ENCODE assay signal across 23 cellular contexts in the genomic region with DNA sequence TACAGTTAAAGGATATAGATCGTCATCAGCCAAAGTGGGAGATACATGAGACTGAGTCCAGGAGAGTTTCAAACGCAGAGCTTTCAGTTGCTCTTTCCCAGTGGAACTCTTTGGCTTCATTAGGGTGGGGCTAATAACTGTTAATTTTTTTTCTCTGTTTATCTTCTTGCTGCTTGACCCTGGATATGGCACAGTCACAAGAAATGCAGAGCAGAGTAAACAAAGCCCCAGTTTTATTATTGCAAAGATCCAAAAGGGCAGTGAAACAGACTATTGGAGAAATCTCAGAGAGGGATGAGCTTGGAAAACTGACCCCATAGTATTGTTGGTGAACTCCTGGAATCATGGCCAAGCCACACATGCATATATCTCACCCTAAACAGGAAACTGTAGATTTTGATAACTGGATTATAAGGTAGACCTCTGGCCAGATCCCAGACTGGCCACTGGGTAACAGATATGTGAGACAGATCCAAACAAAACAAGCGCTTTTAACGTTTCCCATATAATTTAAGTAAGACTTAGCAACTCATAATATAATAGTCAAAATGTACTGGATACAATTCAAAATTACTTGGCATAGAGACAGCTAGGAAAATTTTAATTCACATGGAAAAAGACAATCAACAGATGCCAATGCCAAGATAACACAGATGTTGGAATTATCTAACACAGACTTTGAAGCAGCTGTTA.
"Had no signal": no experiment of that assay in that cellular context is flagged by ENCODE, and none has a peak within 500 bp of the region (broad histone marks: within the 10 kb centered on the region; RNA-seq: fewer than 3 reads in every experiment).

No MANE protein-coding gene starts in this region.

- H3K27ac ChIP-seq: dorsolateral prefrontal cortex, gastrocnemius medialis, parathyroid adenoma, right atrium auricular region, thoracic aorta had no signal

- H3K36me3 ChIP-seq: gastrocnemius medialis, right atrium auricular region, thoracic aorta, uterus had no signal

- H3K4me3 ChIP-seq: dorsolateral prefrontal cortex, gastrocnemius medialis, right atrium auricular region, thoracic aorta, uterus had no signal

- H3K4me1 ChIP-seq: gastrocnemius medialis, parathyroid adenoma, right atrium auricular region, uterus had no signal

- DNase-seq: activated CD4-positive, alpha-beta T cell treated with anti-CD3 and anti-CD28 coated beads for 36 hours; activated CD4-positive, CD25-positive, alpha-beta regulatory T cell; activated CD8-positive, alpha-beta memory T cell treated with anti-CD3 and anti-CD28 coated beads, Interleukin-2, amount 10 ng/mL, durations not matched to agents 7 days and 5 days; activated CD8-positive, alpha-beta T cell treated with anti-CD3 and anti-CD28 coated beads, Interleukin-2, amount 10 ng/mL, durations not matched to agents 7 days and 5 days; activated T-cell treated with anti-CD3 and anti-CD28 coated beads, Interleukin-2, amount 50 U/mL, for 48 hours; dorsolateral prefrontal cortex; effector memory CD4-positive, alpha-beta T cell; gastrocnemius medialis; hippocampal formation; left cardiac atrium; mammary epithelial cell; naive B cell; nucleus accumbens; stimulated activated CD4-positive, alpha-beta T cell treated with anti-CD3 and anti-CD28 coated beads, Interleukin-12 subunit alpha, Interleukin-12 subunit beta, amount 100 ng/mL, for 4 hours; stimulated activated CD4-positive, alpha-beta T cell treated with anti-CD3 and anti-CD28 coated beads, Interleukin-4, amount 100 ng/mL, for 24 hours; T-helper 1 cell; trophoblast cell; uterus had no signal

- H3K27me3 ChIP-seq: dorsolateral prefrontal cortex, gastrocnemius medialis, right atrium auricular region, uterus had no signal

- ATAC-seq: activated CD4-positive, alpha-beta T cell treated with anti-CD3 and anti-CD28 coated beads for 36 hours; activated CD8-positive, alpha-beta memory T cell treated with anti-CD3 and anti-CD28 coated beads, Interleukin-2, amount 10 ng/mL, durations not matched to agents 7 days and 5 days; activated CD8-positive, alpha-beta T cell treated with anti-CD3 and anti-CD28 coated beads, Interleukin-2, amount 10 ng/mL, durations not matched to agents 7 days and 5 days; activated naive CD4-positive, alpha-beta T cell treated with anti-CD3 and anti-CD28 coated beads, Interleukin-2, amount 50 U/mL, for 72 hours; gastrocnemius medialis; left cardiac atrium; stimulated activated effector memory CD8-positive, alpha-beta T cell treated with anti-CD3 and anti-CD28 coated beads, Interleukin-12 subunit alpha, Interleukin-12 subunit beta, amount 100 ng/mL, for 72 hours had no signal

- H3K9me3 ChIP-seq: gastrocnemius medialis, right atrium auricular region, thoracic aorta, uterus had no signal
